ENCODE assay signal across 29 cellular contexts in the genomic region with DNA sequence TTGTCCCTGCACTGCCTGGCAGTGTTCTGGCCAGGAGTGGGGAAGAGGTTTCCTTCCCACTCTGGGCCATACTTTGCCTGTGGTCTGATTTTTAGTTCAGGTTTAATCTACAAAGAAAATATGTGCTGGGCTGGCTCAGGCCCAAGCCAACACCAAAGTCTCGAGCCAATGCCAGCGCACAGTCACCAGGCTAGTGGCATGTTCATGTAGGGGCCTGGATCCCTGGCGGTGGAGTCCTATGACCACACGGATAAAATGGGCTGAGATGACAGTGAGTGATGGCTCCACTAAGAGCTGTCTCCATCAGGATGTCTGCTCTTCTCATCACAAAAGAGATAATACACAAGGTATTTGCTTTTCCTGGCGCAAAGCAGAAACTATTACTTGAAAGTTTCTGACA.
A peak's percentile ranks its signal among the peaks of the same experiment; 100 is the strongest.
DNase-seq lines count a peak whose midpoint lies in the region; ATAC-seq, FAIRE-seq and TF ChIP-seq lines count a peak whose summit lies in the region.
"Had no signal": no experiment of that assay in that cellular context is flagged by ENCODE, and none has a peak within 500 bp of the region (broad histone marks: within the 10 kb centered on the region; RNA-seq: fewer than 3 reads in every experiment).

No MANE protein-coding gene starts in this region.

- DNase-seq in T47D (ENCODE audit: low read depth in 1 of 2, low spot score in 1 of 2), result peak; percentile 16 to 46
- DNase-seq in MCF 10A (ENCODE audit: unreplicated experiment), result no peak
- peak; percentile 22 for DNase-seq in astrocyte (ENCODE audit: low read depth)
- DNase-seq in hepatocyte (ENCODE audit: low spot score), result no peak
- DNase-seq in cerebellar cortex (ENCODE audit: low spot score), result no peak
- DNase-seq in substantia nigra (lab: John Stamatoyannopoulos, UW), result no peak
- no peak for DNase-seq in NCI-H2196 treated with DMSO at 0.1 percent for 48 hours (lab: John Stamatoyannopoulos, UW; ENCODE audit: unreplicated experiment)
- DNase-seq: activated CD4-positive, alpha-beta memory T cell treated with anti-CD3 and anti-CD28 coated beads for 36 hours; activated CD8-positive, alpha-beta memory T cell treated with anti-CD3 and anti-CD28 coated beads, Interleukin-2, amount 50 U/mL, for 4 hours; activated naive CD4-positive, alpha-beta T cell treated with anti-CD3 and anti-CD28 coated beads, Interleukin-2, amount 50 U/mL, for 16 hours; amygdala; CD8-positive, alpha-beta T cell; DMS 273 treated with DMSO at 0.1 percent for 48 hours; esophagus squamous epithelium; foreskin melanocyte; GOT3; hippocampal formation; left colon; mesendoderm; NCI-H1105; NCI-H2107; NCI-H510A treated with DMSO at 0.1 percent for 48 hours; stimulated activated naive CD4-positive, alpha-beta T cell treated with Interleukin-2 at 50 U/mL for 16 hours; thyroid gland had no signal

- intact Hi-C loops in MCF 10A (cut with micrococcal nuclease), result no loop called here

- H3K27me3 Mint-ChIP-seq in MCF 10A (ENCODE audit: insufficient read depth, unreplicated experiment) (no peaks in the 10 kb centered on the region), astrocyte (ENCODE audit: low read depth, unreplicated experiment) (peaks cover 12% of the 10 kb centered on the region)

- TF ChIP-seq CTCF in MCF 10A (IDR thresholded peaks at IDR 0.05; ENCODE audit: unreplicated experiment), result no peak
- no peak for TF ChIP-seq CTCF in astrocyte (IDR thresholded peaks at IDR 0.05; ENCODE audit: insufficient read depth, low read depth, low read length)
- TF ChIP-seq CTCF in hepatocyte (IDR thresholded peaks at IDR 0.05; ENCODE audit: poor library complexity), result no peak

- H3K4me1 ChIP-seq in astrocyte (ENCODE audit: insufficient read depth, low read length) (no peaks in the 10 kb centered on the region), hepatocyte (ENCODE audit: insufficient read depth) (no peaks in the 10 kb centered on the region)
- H3K4me1 ChIP-seq: esophagus squamous epithelium, thyroid gland had no signal

- H2AFZ ChIP-seq in astrocyte (ENCODE audit: low read depth, low read length), result no peak overlapping the region
- H2AFZ ChIP-seq in hepatocyte, result no peak overlapping the region

- H4K20me1 ChIP-seq in astrocyte (ENCODE audit: insufficient read depth, low read length) (no peaks in the 10 kb centered on the region), hepatocyte (ENCODE audit: insufficient read depth, poor library complexity, severe bottlenecking) (no peaks in the 10 kb centered on the region)

- H3K4me1 Mint-ChIP-seq in MCF 10A (ENCODE audit: insufficient read depth, unreplicated experiment) (no peaks in the 10 kb centered on the region), astrocyte (ENCODE audit: low read depth, unreplicated experiment) (peaks cover 1% of the 10 kb centered on the region)

- BruUV-seq in MCF 10A (replicated peaks; lab: Mats Ljungman, UMichigan), result no TSS peak

- H3K27me3 ChIP-seq in astrocyte (ENCODE audit: insufficient read depth, low read length) (peaks cover 12% of the 10 kb centered on the region), hepatocyte (no peaks in the 10 kb centered on the region)
- H3K27me3 ChIP-seq: cardiac muscle cell, esophagus squamous epithelium, thyroid gland had no signal

- H3K79me2 ChIP-seq in astrocyte (ENCODE audit: insufficient read depth, low read length) (no peaks in the 10 kb centered on the region), hepatocyte (no peaks in the 10 kb centered on the region)

- H3K27ac Mint-ChIP-seq in MCF 10A (ENCODE audit: low read depth, unreplicated experiment), result no peak overlapping the region
- H3K27ac Mint-ChIP-seq in astrocyte (ENCODE audit: unreplicated experiment), result no peak overlapping the region
- H3K27ac Mint-ChIP-seq: activated CD4-positive, alpha-beta memory T cell treated with anti-CD3 and anti-CD28 coated beads for 36 hours; activated T-helper 1 cell treated with anti-CD3 and anti-CD28 coated beads, Interleukin-12 subunit alpha, Interleukin-12 subunit beta, Interleukin-2, Interleukin-4 antibody, amounts not matched to agents 30 ng/mL and 10 ng/mL and 1 ng/mL, durations not matched to agents 14 hours and 24 hours and 36 hours; CD8-positive, alpha-beta T cell; dendritic cell treated with granulocyte-macrophage colony-stimulating factor and Interleukin-4, amounts not matched to agents 40 ng/mL and 50 ng/mL, for 4 days had no signal

- no peak for FAIRE-seq in astrocyte (lab: Jason Lieb, UNC)

- H3K27ac ChIP-seq in astrocyte (ENCODE audit: low read depth, low read length), result no peak overlapping the region
- peak overlapping the region; percentile 4 for H3K27ac ChIP-seq in hepatocyte
- no peak overlapping the region for H3K27ac ChIP-seq in substantia nigra (ENCODE audit: low read depth, low read length, poor library complexity, severe bottlenecking)
- H3K27ac ChIP-seq: cardiac muscle cell, esophagus squamous epithelium, thyroid gland had no signal

- no peak overlapping the region for H3K9ac ChIP-seq in astrocyte (ENCODE audit: low read length)

- H3K4me2 ChIP-seq in astrocyte (ENCODE audit: low read length) (no peak overlapping the region), hepatocyte (no peak overlapping the region)

- POLR2A ChIA-PET in MCF 10A (lab: Yijun Ruan, JAX), result interaction anchor here (0.6 kb wide), 1 partner anchor 146 kb away, joined by 3 read pairs; no protein-coding TSS in a partner anchor

- no peak overlapping the region for H3K4me3 ChIP-seq in astrocyte (ENCODE audit: insufficient read depth, low read depth, low read length)
- no peak overlapping the region for H3K4me3 ChIP-seq in hepatocyte
- H3K4me3 ChIP-seq: cardiac muscle cell, esophagus squamous epithelium, thyroid gland had no signal

- CTCF ChIA-PET in MCF 10A (lab: Yijun Ruan, JAX), result no interaction called here

- WGBS in hepatocyte (ENCODE audit: low lambda C conversion rate, missing lambda C conversion rate), result 72% methylated on average over 5 of the region's 5 CpGs

- H3K36me3 Mint-ChIP-seq in MCF 10A (ENCODE audit: insufficient read depth, unreplicated experiment) (no peaks in the 10 kb centered on the region), astrocyte (ENCODE audit: low read depth, unreplicated experiment) (no peaks in the 10 kb centered on the region)
- H3K36me3 Mint-ChIP-seq: activated CD4-positive, alpha-beta memory T cell treated with anti-CD3 and anti-CD28 coated beads for 36 hours; CD8-positive, alpha-beta T cell had no signal

- H3K9me3 Mint-ChIP-seq in MCF 10A (ENCODE audit: unreplicated experiment), result no peaks in the 10 kb centered on the region
- H3K9me3 Mint-ChIP-seq in astrocyte (ENCODE audit: unreplicated experiment), result peaks cover 6% of the 10 kb centered on the region
- H3K9me3 Mint-ChIP-seq: dendritic cell treated with granulocyte-macrophage colony-stimulating factor and Interleukin-4, amounts not matched to agents 40 ng/mL and 50 ng/mL, for 4 days had no signal

- H3K36me3 ChIP-seq in astrocyte (ENCODE audit: insufficient read depth, low read length) (no peaks in the 10 kb centered on the region), hepatocyte (replicated peaks; ENCODE audit: insufficient read depth, low read depth) (no peaks in the 10 kb centered on the region)
- H3K36me3 ChIP-seq: cardiac muscle cell, esophagus squamous epithelium, thyroid gland had no signal

- ATAC-seq in HG03108 (IDR thresholded peaks at IDR 0.05; ENCODE audit: unreplicated experiment), result no peak
- ATAC-seq: CD8-positive, alpha-beta T cell; Panc1 had no signal

- no peaks in the 10 kb centered on the region for H3K9me2 ChIP-seq in hepatocyte (replicated peaks; ENCODE audit: insufficient read depth)

- in situ Hi-C loops in T47D (cut with HindIII; ENCODE audit: low pct_unique_long_range_greater_than_20kb, low sequenced_read_pairs), result no loop called here

- H3K4me3 Mint-ChIP-seq in MCF 10A (ENCODE audit: unreplicated experiment), result no peak overlapping the region
- H3K4me3 Mint-ChIP-seq in astrocyte (ENCODE audit: unreplicated experiment), result no peak overlapping the region
- H3K4me3 Mint-ChIP-seq: activated CD4-positive, alpha-beta memory T cell treated with anti-CD3 and anti-CD28 coated beads for 36 hours; activated T-helper 1 cell treated with anti-CD3 and anti-CD28 coated beads, Interleukin-12 subunit alpha, Interleukin-12 subunit beta, Interleukin-2, Interleukin-4 antibody, amounts not matched to agents 30 ng/mL and 10 ng/mL and 1 ng/mL, durations not matched to agents 14 hours and 24 hours and 36 hours; CD8-positive, alpha-beta T cell; dendritic cell treated with granulocyte-macrophage colony-stimulating factor and Interleukin-4, amounts not matched to agents 40 ng/mL and 50 ng/mL, for 4 days had no signal

- H3K9me3 ChIP-seq in astrocyte (ENCODE audit: insufficient read depth, low read depth, low read length) (peaks cover 5% of the 10 kb centered on the region), hepatocyte (ENCODE audit: low read depth) (no peaks in the 10 kb centered on the region)
- H3K9me3 ChIP-seq: thyroid gland had no signal

Comparison
In these comparisons a context has a peak if more than half of its experiments do, and no peak if none do; other contexts are left out.
1. DNase-seq: peak in T47D (2 of 2) and astrocyte (single experiment); none in MCF 10A (single experiment), hepatocyte (single experiment), cerebellar cortex (single experiment), substantia nigra (0 of 49) and NCI-H2196 treated with DMSO at 0.1 percent for 48 hours (single experiment).